ENCODE assay signal across 23 cellular contexts in the genomic region with DNA sequence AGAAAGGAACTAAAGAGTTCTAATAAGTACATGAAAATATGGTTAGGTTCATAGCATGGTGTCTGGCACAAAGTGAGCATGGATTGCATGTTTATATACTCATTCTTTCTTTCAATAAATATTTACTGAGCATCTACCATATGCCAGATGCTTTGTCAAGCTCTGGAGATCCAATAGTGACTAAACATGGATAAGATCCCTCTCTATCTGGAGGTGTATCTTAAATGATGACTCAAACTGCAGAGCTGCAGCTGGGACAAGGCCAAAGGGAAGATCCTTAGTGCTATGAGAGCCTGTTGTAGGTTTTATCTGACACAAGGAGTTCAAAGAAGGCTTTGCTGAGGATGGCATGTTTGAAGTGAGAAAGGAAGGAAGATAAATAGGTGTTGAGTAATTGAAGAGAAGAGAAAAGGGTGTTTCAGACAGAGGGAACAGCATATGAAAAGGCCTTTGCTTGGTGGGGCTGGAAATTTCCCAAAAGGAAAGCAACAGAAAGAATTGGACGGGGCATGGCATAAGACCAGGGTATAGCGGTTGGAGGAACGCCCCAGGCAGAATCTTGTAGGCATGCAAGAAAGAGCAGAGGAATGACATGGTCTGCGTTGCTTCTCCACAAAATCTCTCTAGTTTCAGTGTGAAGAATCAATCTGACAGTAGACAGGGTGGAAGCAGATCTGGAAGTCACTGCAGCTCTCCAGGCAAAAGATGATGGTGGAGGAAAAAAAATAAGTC.
A peak's percentile ranks its signal among the peaks of the same experiment; 100 is the strongest.
DNase-seq lines count a peak whose midpoint lies in the region; ATAC-seq and TF ChIP-seq lines count a peak whose summit lies in the region.
"Had no signal": no experiment of that assay in that cellular context is flagged by ENCODE, and none has a peak within 500 bp of the region (broad histone marks: within the 10 kb centered on the region; RNA-seq: fewer than 3 reads in every experiment).

No MANE protein-coding gene starts in this region.

- no peak overlapping the region for H3K4me3 ChIP-seq in LNCaP clone FGC (ENCODE audit: low read depth, low read length)
- no peak overlapping the region for H3K4me3 ChIP-seq in choroid plexus epithelial cell (ENCODE audit: low read depth, low read length)
- no peak overlapping the region for H3K4me3 ChIP-seq in mucosa of descending colon
- H3K4me3 ChIP-seq: BLaER1, coronary artery, SJSA1, thoracic aorta had no signal

- TF ChIP-seq CTCF in LNCaP clone FGC (IDR thresholded peaks at IDR 0.05; ENCODE audit: control insufficient read depth, extremely low read depth, insufficient read depth) (no peak), choroid plexus epithelial cell (conservative IDR thresholded peaks at IDR 0.05; ENCODE audit: low read depth, low read length) (no peak), mucosa of descending colon (IDR thresholded peaks at IDR 0.05) (no peak)

- peak; percentile 94 for DNase-seq in EH (ENCODE audit: low read depth)
- DNase-seq in LNCaP clone FGC (ENCODE audit: low read depth): peak; percentile 38
- peak; percentile 53 for DNase-seq in choroid plexus epithelial cell (ENCODE audit: low read depth)
- no peak for DNase-seq in mucosa of descending colon
- DNase-seq in DMS79 treated with DMSO at 0.1 percent for 48 hours (lab: John Stamatoyannopoulos, UW): no peak
- DNase-seq in activated naive CD4-positive, alpha-beta T cell treated with anti-CD3 and anti-CD28 coated beads, Interleukin-2, amount 50 U/mL, for 72 hours (ENCODE audit: low spot score in 2 of 2): no peak
- no peak for DNase-seq in ecto neural progenitor cell (ENCODE audit: low spot score)
- DNase-seq: activated CD8-positive, alpha-beta memory T cell treated with anti-CD3 and anti-CD28 coated beads, Interleukin-2, amount 50 U/mL, for 4 hours; activated gamma-delta T cell; immature natural killer cell; naive thymus-derived CD8-positive, alpha-beta T cell; NCI-H1048; NCI-H2107; NCI-H526 treated with DMSO at 0.1 percent for 48 hours; small intestine; T-helper 9 cell had no signal

- no peaks in the 10 kb centered on the region for H3K36me3 Mint-ChIP-seq in activated naive CD4-positive, alpha-beta T cell treated with anti-CD3 and anti-CD28 coated beads, Interleukin-2, amount 50 U/mL, for 72 hours
- H3K36me3 Mint-ChIP-seq: IgD-negative memory B cell; immature natural killer cell; naive thymus-derived CD8-positive, alpha-beta T cell; stimulated activated effector memory CD8-positive, alpha-beta T cell treated with anti-CD3 and anti-CD28 coated beads, Interleukin-12 subunit alpha, Interleukin-12 subunit beta, amount 100 ng/mL, for 72 hours had no signal

- H3K9me3 Mint-ChIP-seq in activated naive CD4-positive, alpha-beta T cell treated with anti-CD3 and anti-CD28 coated beads, Interleukin-2, amount 50 U/mL, for 72 hours: peaks cover 13 to 17% of the 10 kb centered on the region in 2 donors

- no peaks in the 10 kb centered on the region for H3K9me3 ChIP-seq in mucosa of descending colon
- H3K9me3 ChIP-seq: BLaER1, SJSA1, thoracic aorta had no signal

- H3K27ac Mint-ChIP-seq in activated naive CD4-positive, alpha-beta T cell treated with anti-CD3 and anti-CD28 coated beads, Interleukin-2, amount 50 U/mL, for 72 hours: no peak overlapping the region
- H3K27ac Mint-ChIP-seq: immature natural killer cell; naive thymus-derived CD8-positive, alpha-beta T cell; stimulated activated effector memory CD8-positive, alpha-beta T cell treated with anti-CD3 and anti-CD28 coated beads, Interleukin-12 subunit alpha, Interleukin-12 subunit beta, amount 100 ng/mL, for 72 hours had no signal

- no peaks in the 10 kb centered on the region for H3K36me3 ChIP-seq in mucosa of descending colon (ENCODE audit: low read depth)
- H3K36me3 ChIP-seq: BLaER1, SJSA1, thoracic aorta had no signal

- H3K4me1 ChIP-seq in mucosa of descending colon (ENCODE audit: low read depth): peaks cover 5% of the 10 kb centered on the region

- ATAC-seq in mucosa of descending colon: peak; percentile 26
- no peak for ATAC-seq in activated naive CD4-positive, alpha-beta T cell treated with anti-CD3 and anti-CD28 coated beads, Interleukin-2, amount 50 U/mL, for 72 hours
- no peak for ATAC-seq in GM21447 (IDR thresholded peaks at IDR 0.05; ENCODE audit: unreplicated experiment)
- ATAC-seq: naive thymus-derived CD8-positive, alpha-beta T cell; stimulated activated effector memory CD8-positive, alpha-beta T cell treated with anti-CD3 and anti-CD28 coated beads, Interleukin-12 subunit alpha, Interleukin-12 subunit beta, amount 100 ng/mL, for 72 hours had no signal

- intact Hi-C loops in mucosa of descending colon (cut with DNase I, micrococcal nuclease): no loop called here

Comparison
In these comparisons a context has a peak if more than half of its experiments do, and no peak if none do; other contexts are left out.
1. DNase-seq: peak in EH (single experiment), LNCaP clone FGC (single experiment) and choroid plexus epithelial cell (single experiment); none in mucosa of descending colon (0 of 3), DMS79 treated with DMSO at 0.1 percent for 48 hours (single experiment), activated naive CD4-positive, alpha-beta T cell treated with anti-CD3 and anti-CD28 coated beads, Interleukin-2, amount 50 U/mL, for 72 hours (0 of 2) and ecto neural progenitor cell (single experiment).